ENCODE assay signal across 8 cellular contexts in genomic region chr10:17643339-17643754, GRCh38.
A peak's percentile ranks its signal among the peaks of the same experiment; 100 is the strongest.
DNase-seq lines count a peak whose midpoint lies in the region; ATAC-seq and TF ChIP-seq lines count a peak whose summit lies in the region.

No MANE protein-coding gene starts in this region.

- H3K36me3 Mint-ChIP-seq in nephron (ENCODE audit: low read depth): peaks cover 15% of the 10 kb centered on the region

- ATAC-seq in GM21723 (IDR thresholded peaks at IDR 0.05; ENCODE audit: unreplicated experiment): peak; percentile 26
- peak; percentile 28 to 42 for ATAC-seq in activated CD4-positive, CD25-positive, alpha-beta regulatory T cell treated with anti-CD3 and anti-CD28 coated beads, Interleukin-2, amount 50 U/mL, for 24 hours

- no peaks in the 10 kb centered on the region for H3K27me3 Mint-ChIP-seq in nephron (ENCODE audit: low read depth)

- no peak for TF ChIP-seq CTCF in nephron (IDR thresholded peaks at IDR 0.05; ENCODE audit: unreplicated experiment in 3 of 3)

- DNase-seq in NCI-H82 (lab: John Stamatoyannopoulos, UW) (peak; percentile 83), NCI-H82 treated with DMSO at 0.1 percent for 48 hours (lab: John Stamatoyannopoulos, UW; ENCODE audit: unreplicated experiment) (no peak), HuH-7 (ENCODE audit: low spot score) (peak; percentile 51), fibroblast of gingiva (ENCODE audit: low read depth) (peak; percentile 77), CD1c-positive myeloid dendritic cell (ENCODE audit: extremely low spot score) (no peak)

- H3K9me3 Mint-ChIP-seq in nephron: peaks cover 9% of the 10 kb centered on the region

- H3K27ac Mint-ChIP-seq in nephron: peak overlapping the region; percentile 100

- H3K4me1 Mint-ChIP-seq in nephron: peaks cover 27% of the 10 kb centered on the region

- H3K4me3 Mint-ChIP-seq in nephron: peak overlapping the region; percentile 97 to 99 (median 98)

Comparison
In these comparisons a context has a peak if more than half of its experiments do, and no peak if none do; other contexts are left out.
1. DNase-seq: peak in NCI-H82 (single experiment), HuH-7 (single experiment) and fibroblast of gingiva (single experiment); none in NCI-H82 treated with DMSO at 0.1 percent for 48 hours (single experiment) and CD1c-positive myeloid dendritic cell (single experiment).